Comparison of ENCODE assay signal across 8 cellular contexts in genomic region chr7:117873933-117874530, GRCh38. TPM values are rescaled to one million over a fixed set of nuclear protein-coding genes. Genes with fewer than 3 reads are reported as not detected.
DNase-seq lines count a peak whose midpoint lies in the region; ATAC-seq and TF ChIP-seq lines count a peak whose summit lies in the region.

No MANE protein-coding gene starts in this region.

- H3K36me3 ChIP-seq in HCT116 (ENCODE audit: control insufficient read depth in 1 of 2, insufficient read depth in 2 of 2, low read length in 2 of 2), result no peaks in the 10 kb centered on the region
- H3K36me3 ChIP-seq in adipocyte (ENCODE audit: control insufficient read depth, insufficient read depth, low read length, severe bottlenecking), result no peaks in the 10 kb centered on the region
- no peaks in the 10 kb centered on the region for H3K36me3 ChIP-seq in skeletal muscle satellite cell (ENCODE audit: insufficient read depth, low read length)

- H2AFZ ChIP-seq in HCT116 (ENCODE audit: low read depth, low read length, poor library complexity, severe bottlenecking), result peak overlapping the region; percentile 97

- H3K27ac ChIP-seq in HCT116 (ENCODE audit: low read depth, low read length), result 0 out of 2 replicates have a peak overlapping the region, but pooled peaks have one; percentile 58

- TF ChIP-seq POLR2A in HCT116 (IDR thresholded peaks at IDR 0.05; ENCODE audit: borderline replicate concordance, extremely low read depth, insufficient read depth, insufficient read length), result no peak

- intact Hi-C loops in HCT116 (cut with micrococcal nuclease), result no loop called here

- H3K9ac ChIP-seq in HCT116 (ENCODE audit: low read length) (peak overlapping the region; percentile 69), adipocyte (ENCODE audit: low read length) (peak overlapping the region; percentile 80), skeletal muscle satellite cell (ENCODE audit: low read depth, low read length) (no peak overlapping the region)

- H3K9me3 ChIP-seq in HCT116 (ENCODE audit: control insufficient read depth in 1 of 2, insufficient read depth in 1 of 2, low read depth in 1 of 2, low read length in 2 of 2) (no peaks in the 10 kb centered on the region), adipocyte (ENCODE audit: control insufficient read depth, low read length) (no peaks in the 10 kb centered on the region), iPS-18c (ENCODE audit: control insufficient read depth, insufficient read depth, low read length) (no peaks in the 10 kb centered on the region), skeletal muscle satellite cell (replicated peaks; ENCODE audit: low read length) (no peaks in the 10 kb centered on the region)

- no peak for TF ChIP-seq CTCF in HCT116 (IDR thresholded peaks at IDR 0.05 in 2 of 3, conservative IDR thresholded peaks at IDR 0.05 in 1 of 3; ENCODE audit: borderline replicate concordance in 1 of 3, insufficient read depth in 1 of 3, low read depth in 2 of 3, low read length in 2 of 3)

- no peak for DNase-seq in HCT116 (ENCODE audit: low read depth, low spot score)
- DNase-seq in adipocyte (ENCODE audit: low read depth), result no peak
- no peak for DNase-seq in SKM-1 treated with dmso at 0.1 percent for 144 hours (lab: John Stamatoyannopoulos, UW; ENCODE audit: unreplicated experiment)
- no peak for DNase-seq in NCI-H2107 (lab: John Stamatoyannopoulos, UW)
- DNase-seq in activated CD4-positive, alpha-beta T cell treated with anti-CD3 and anti-CD28 coated beads for 48 hours, result no peak

- RAD21 ChIA-PET in HCT116 (lab: Charles Lee; ENCODE audit: low non-redundant PET in 1 of 2, low total read pairs in 2 of 2, uncharacterized antibody in 2 of 2, unreplicated experiment in 2 of 2), result no interaction called here

- H3K4me1 ChIP-seq in HCT116 (ENCODE audit: control insufficient read depth in 1 of 2, insufficient read depth in 2 of 2, low read length in 2 of 2) (peaks cover 7 to 29% of the 10 kb centered on the region in 2 experiments), adipocyte (ENCODE audit: control insufficient read depth, insufficient read depth, low read length) (peaks cover 13% of the 10 kb centered on the region), skeletal muscle satellite cell (ENCODE audit: control insufficient read depth, insufficient read depth, low read length) (peaks cover 12% of the 10 kb centered on the region)

- peaks cover 4% of the 10 kb centered on the region; the same call in 1 of the 2 replicates for H3K79me2 ChIP-seq in HCT116 (ENCODE audit: insufficient read depth, low read length)

- 0 out of 2 replicates have a peak, but pooled peaks have one; percentile 2 for TF ChIP-seq RAD21 in HCT116 (IDR thresholded peaks at IDR 0.05; ENCODE audit: low read depth)

- CTCF ChIA-PET in HCT116 (lab: Charles Lee), result interaction anchor here (1.2 kb wide), 1 partner anchor 89 kb away, joined by 3 read pairs; no protein-coding TSS in a partner anchor

- POLR2A ChIA-PET in HCT116 (lab: Charles Lee), result no interaction called here

- H3K27me3 ChIP-seq in HCT116 (ENCODE audit: insufficient read depth, low read length) (no peaks in the 10 kb centered on the region), adipocyte (replicated peaks; ENCODE audit: control insufficient read depth, insufficient read depth, low read length) (peaks cover 6% of the 10 kb centered on the region), skeletal muscle satellite cell (ENCODE audit: control insufficient read depth, insufficient read depth, low read length) (peaks cover 52% of the 10 kb centered on the region)

- H3K4me3 ChIP-seq in HCT116 (replicated peaks in 1 of 2; ENCODE audit: low read depth in 1 of 2, low read length in 2 of 2), result peak overlapping the region; percentile 81 to 93
- peak overlapping the region; percentile 90 for H3K4me3 ChIP-seq in adipocyte (ENCODE audit: low read length)
- H3K4me3 ChIP-seq in iPS-18c (ENCODE audit: insufficient read depth, low read depth, low read length), result peak overlapping the region; percentile 83
- peak overlapping the region; percentile 79 for H3K4me3 ChIP-seq in skeletal muscle satellite cell (ENCODE audit: low read length)

- BruUV-seq in HCT116 (replicated peaks; lab: Mats Ljungman, UMichigan), result no TSS peak

- no peak for ATAC-seq in HCT116
- ATAC-seq in HG02970 (IDR thresholded peaks at IDR 0.05; ENCODE audit: low FRiP score, unreplicated experiment), result no peak

- no peaks in the 10 kb centered on the region for H3K9me2 ChIP-seq in HCT116 (ENCODE audit: insufficient read depth)

- peak overlapping the region; percentile 95 for H3K4me2 ChIP-seq in HCT116 (ENCODE audit: low read length)
- H3K4me2 ChIP-seq in skeletal muscle satellite cell (ENCODE audit: low read length), result peak overlapping the region; percentile 88

- no peaks in the 10 kb centered on the region; the same call in 1 of the 2 replicates for H4K20me1 ChIP-seq in HCT116 (ENCODE audit: insufficient read depth)

TF ChIP-seq in HCT116, 20 proteins besides CTCF, POLR2A, EP300 and RAD21:
- TF ChIP-seq EGR1 (IDR thresholded peaks at IDR 0.05; ENCODE audit: low read depth) (no peak), EZH2 (IDR thresholded peaks at IDR 0.05) (no peak), ZNF274 (IDR thresholded peaks at IDR 0.05; ENCODE audit: low read depth, low read length) (no peak), SIN3A (IDR thresholded peaks at IDR 0.05; ENCODE audit: low read depth) (no peak), SRF (IDR thresholded peaks at IDR 0.05; ENCODE audit: low read depth) (no peak), JUND (IDR thresholded peaks at IDR 0.05) (no peak), SP1 (IDR thresholded peaks at IDR 0.05; ENCODE audit: low read depth) (no peak), REST (IDR thresholded peaks at IDR 0.05; ENCODE audit: low read depth) (no peak), ZFX (IDR thresholded peaks at IDR 0.05) (no peak), CEBPB (IDR thresholded peaks at IDR 0.05; ENCODE audit: low read depth) (no peak), MAX (IDR thresholded peaks at IDR 0.05) (no peak), EZH2phosphoT487 (IDR thresholded peaks at IDR 0.05; ENCODE audit: borderline replicate concordance) (no peak), ELF1 (IDR thresholded peaks at IDR 0.05; ENCODE audit: borderline replicate concordance, low read depth) (no peak)

RNA-seq across cellular contexts. Expression of gene CTTNBP2, which starts 0.8 kb away (rescaled TPM):
- 5.4 TPM for total RNA-seq in HCT116 (2021; ENCODE audit: unreplicated experiment)
- polyA plus RNA-seq in HCT116 (2012), result 1.6 and 2.3 TPM in 2 replicates
- 0.51 and 1.3 TPM in 2 replicates for total RNA-seq in skeletal muscle satellite cell (2012; rRNA removed)
